1 cellular context compared by ENCODE assay signal in the genomic region with DNA sequence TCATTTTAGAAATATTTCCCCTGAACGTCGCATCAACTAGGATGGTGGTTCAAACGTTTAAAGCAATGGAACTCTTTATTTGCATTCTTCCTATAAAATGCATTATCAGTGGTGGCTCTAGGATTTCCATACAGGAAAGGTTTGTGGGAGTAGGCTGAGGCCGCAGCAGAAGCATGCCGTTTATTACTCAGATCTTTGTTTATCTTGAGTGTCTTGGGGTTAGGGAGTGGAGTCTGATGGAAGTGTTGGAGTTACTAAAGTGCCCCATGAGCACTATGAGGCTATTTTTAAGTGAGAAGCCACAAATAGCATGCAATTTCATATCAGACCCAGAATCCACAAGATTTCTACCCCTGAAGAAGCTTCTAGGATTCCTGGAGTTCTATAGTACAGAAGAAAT.
TF ChIP-seq lines count a peak whose summit lies in the region.

No MANE protein-coding gene starts in this region.

TF ChIP-seq in HEK293, 187 proteins besides CTCF, POLR2A, EP300 and RAD21 (continued from another document):
- TF ChIP-seq ZBTB6 (tag by site-specific recombination; IDR thresholded peaks at IDR 0.05): peak; percentile 26; the same call in 1 of the 2 replicates
- TF ChIP-seq ZNF132 (tag by site-specific recombination; IDR thresholded peaks at IDR 0.05; ENCODE audit: borderline replicate concordance): no peak
- TF ChIP-seq PRDM6 (tag by site-specific recombination; IDR thresholded peaks at IDR 0.05): no peak
- TF ChIP-seq ZFP69B (tag by site-specific recombination; IDR thresholded peaks at IDR 0.05): no peak
- TF ChIP-seq ZNF112 (tag by site-specific recombination; IDR thresholded peaks at IDR 0.05): no peak
- no peak for TF ChIP-seq EGR2 (tag by site-specific recombination; IDR thresholded peaks at IDR 0.05; ENCODE audit: low read depth)
- no peak for TF ChIP-seq MYNN (tag by site-specific recombination; IDR thresholded peaks at IDR 0.05; ENCODE audit: borderline replicate concordance)
- peak; percentile 35; the same call in 1 of the 2 replicates for TF ChIP-seq ZBTB20 (tag by site-specific recombination; IDR thresholded peaks at IDR 0.05)
- TF ChIP-seq ZNF792 (tag by site-specific recombination; IDR thresholded peaks at IDR 0.05): no peak
- no peak for TF ChIP-seq ZNF585B (tag by site-specific recombination; IDR thresholded peaks at IDR 0.05)
- no peak for TF ChIP-seq ZNF146 (tag by site-specific recombination; IDR thresholded peaks at IDR 0.05)
- TF ChIP-seq WT1 (tag by site-specific recombination; IDR thresholded peaks at IDR 0.05): peak; percentile 87
- TF ChIP-seq, protein P1, sequence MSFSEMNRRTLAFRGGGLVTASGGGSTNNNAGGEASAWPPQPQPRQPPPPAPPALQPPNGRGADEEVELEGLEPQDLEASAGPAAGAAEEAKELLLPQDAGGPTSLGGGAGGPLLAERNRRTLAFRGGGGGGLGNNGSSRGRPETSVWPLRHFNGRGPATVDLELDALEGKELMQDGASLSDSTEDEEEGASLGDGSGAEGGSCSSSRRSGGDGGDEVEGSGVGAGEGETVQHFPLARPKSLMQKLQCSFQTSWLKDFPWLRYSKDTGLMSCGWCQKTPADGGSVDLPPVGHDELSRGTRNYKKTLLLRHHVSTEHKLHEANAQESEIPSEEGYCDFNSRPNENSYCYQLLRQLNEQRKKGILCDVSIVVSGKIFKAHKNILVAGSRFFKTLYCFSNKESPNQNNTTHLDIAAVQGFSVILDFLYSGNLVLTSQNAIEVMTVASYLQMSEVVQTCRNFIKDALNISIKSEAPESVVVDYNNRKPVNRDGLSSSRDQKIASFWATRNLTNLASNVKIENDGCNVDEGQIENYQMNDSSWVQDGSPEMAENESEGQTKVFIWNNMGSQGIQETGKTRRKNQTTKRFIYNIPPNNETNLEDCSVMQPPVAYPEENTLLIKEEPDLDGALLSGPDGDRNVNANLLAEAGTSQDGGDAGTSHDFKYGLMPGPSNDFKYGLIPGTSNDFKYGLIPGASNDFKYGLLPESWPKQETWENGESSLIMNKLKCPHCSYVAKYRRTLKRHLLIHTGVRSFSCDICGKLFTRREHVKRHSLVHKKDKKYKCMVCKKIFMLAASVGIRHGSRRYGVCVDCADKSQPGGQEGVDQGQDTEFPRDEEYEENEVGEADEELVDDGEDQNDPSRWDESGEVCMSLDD (tag by site-specific recombination; IDR thresholded peaks at IDR 0.05): no peak
- no peak for TF ChIP-seq ZFP37 (tag by site-specific recombination; IDR thresholded peaks at IDR 0.05)
- no peak for TF ChIP-seq ZSCAN18 (tag by site-specific recombination; IDR thresholded peaks at IDR 0.05)
